ENCODE assay signal across 10 cellular contexts in the genomic region with DNA sequence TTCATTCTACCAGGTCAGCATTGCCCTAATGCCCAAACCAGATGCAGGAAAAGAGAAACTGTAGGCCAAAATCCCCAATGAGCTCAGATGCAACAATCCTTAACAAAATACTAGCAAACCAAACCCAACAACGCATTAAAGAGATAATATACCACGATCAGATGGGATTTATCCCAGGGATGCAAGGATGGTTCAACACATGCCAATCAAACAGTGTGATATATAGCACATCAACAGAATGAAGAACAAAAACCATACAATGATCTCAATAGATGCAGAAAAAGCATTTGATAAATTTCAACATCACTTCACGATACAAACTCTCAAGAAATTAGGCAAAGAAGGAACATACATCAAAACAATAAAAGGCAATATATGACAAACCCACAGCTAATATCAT.
"Had no signal": no experiment of that assay in that cellular context is flagged by ENCODE, and none has a peak within 500 bp of the region (broad histone marks: within the 10 kb centered on the region; RNA-seq: fewer than 3 reads in every experiment).

No MANE protein-coding gene starts in this region.

- H3K4me1 ChIP-seq: HAP-1 had no signal

- H3K36me3 ChIP-seq: HAP-1 had no signal

- H3K4me2 ChIP-seq: GM23338 had no signal

- FAIRE-seq: H54 had no signal

- H3K27ac ChIP-seq: GM23248 had no signal

- H2AFZ ChIP-seq: GM23248, GM23338 had no signal

- H3K4me3 ChIP-seq: GM23248, GM23338, HAP-1 had no signal

- ATAC-seq: GM23338, HCT116 had no signal

- DNase-seq: GM23248, GOT3, H7, H9, HCEC 1CT, HFFc6 had no signal

- H3K9ac ChIP-seq: GM23248 had no signal
